ENCODE assay signal across 10 cellular contexts in the genomic region with DNA sequence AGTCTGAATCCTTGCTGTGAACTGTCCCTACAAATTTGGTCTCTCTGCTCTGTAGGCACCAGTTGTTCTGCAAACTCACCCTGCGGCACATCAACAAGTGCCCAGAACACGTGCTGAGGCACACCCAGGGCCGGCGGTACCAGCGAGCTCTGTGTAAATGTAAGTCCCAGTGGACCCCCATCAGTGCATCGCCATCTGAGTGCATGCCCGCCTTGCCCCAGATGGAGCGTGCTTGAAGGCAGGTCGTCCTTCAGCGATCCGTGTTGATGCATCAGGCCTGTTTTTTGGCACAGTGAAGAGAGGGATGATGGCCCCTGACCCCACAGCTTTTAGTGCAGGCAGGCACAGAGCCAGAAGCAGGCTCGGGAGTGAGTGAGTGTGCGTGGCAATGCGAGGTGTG. TPM values are rescaled to one million over a fixed set of nuclear protein-coding genes. Genes with fewer than 3 reads are reported as not detected.
A peak's percentile ranks its signal among the peaks of the same experiment; 100 is the strongest.
DNase-seq lines count a peak whose midpoint lies in the region; ATAC-seq and TF ChIP-seq lines count a peak whose summit lies in the region.
"Had no signal": no experiment of that assay in that cellular context is flagged by ENCODE, and none has a peak within 500 bp of the region (broad histone marks: within the 10 kb centered on the region; RNA-seq: fewer than 3 reads in every experiment).

No MANE protein-coding gene starts in this region.

- POLR2A ChIA-PET in CD4-positive, alpha-beta memory T cell (lab: Charles Lee; ENCODE audit: partially characterized antibody): interaction anchor here (2.2 to 18.1 kb wide), 4 partner anchors 10 to 59 kb away, joined by 12 to 437 read pairs (median 27); a partner anchor contains a TSS

- no peak for TF ChIP-seq CTCF in brain (conservative IDR thresholded peaks at IDR 0.05)
- TF ChIP-seq CTCF in natural killer cell (IDR thresholded peaks at IDR 0.05): no peak

- H3K36me3 Mint-ChIP-seq in CD4-positive, alpha-beta memory T cell: peaks cover 12 to 44% of the 10 kb centered on the region in 2 donors
- H3K36me3 Mint-ChIP-seq in brain (peaks cover 23% of the 10 kb centered on the region), natural killer cell (no peaks in the 10 kb centered on the region)

- peak overlapping the region; percentile 1 for H3K27ac ChIP-seq in CD4-positive, alpha-beta memory T cell (ENCODE audit: low read depth, low read length)
- no peak overlapping the region for H3K27ac ChIP-seq in SJCRH30

- DNase-seq in CD4-positive, alpha-beta memory T cell: no peak
- no peak for DNase-seq in Jurkat, Clone E6-1 (ENCODE audit: low read depth, low spot score)
- DNase-seq in natural killer cell (no peak), SJCRH30 (no peak), D341Med (ENCODE audit: low spot score) (no peak), globus pallidus (ENCODE audit: low spot score) (no peak)
- DNase-seq: NCI-H1694, SHP77 had no signal

- intact Hi-C loops in CD4-positive, alpha-beta memory T cell (cut with micrococcal nuclease): loop anchor here (2.0 to 5.0 kb wide), 2 partner anchors 21 to 120 kb away; a partner anchor contains a TSS
- intact Hi-C loops in natural killer cell (cut with micrococcal nuclease): loop anchor here (2.0 kb wide), 1 partner anchor 13 kb away; no protein-coding TSS in a partner anchor

- H3K4me1 ChIP-seq in CD4-positive, alpha-beta memory T cell (ENCODE audit: insufficient read depth, low read length): peaks cover 33% of the 10 kb centered on the region
- peaks cover 28% of the 10 kb centered on the region for H3K4me1 ChIP-seq in SJCRH30

- CTCF ChIA-PET in CD4-positive, alpha-beta memory T cell (lab: Charles Lee; ENCODE audit: partially characterized antibody): interaction anchor here (0.9 to 3.9 kb wide), 7 partner anchors 9 to 171 kb away, joined by 3 to 51 read pairs (median 5); a partner anchor contains a TSS

- peaks cover 14 to 44% (median 30%) of the 10 kb centered on the region in 4 donors for H3K4me1 Mint-ChIP-seq in CD4-positive, alpha-beta memory T cell
- peaks cover 46% of the 10 kb centered on the region for H3K4me1 Mint-ChIP-seq in brain
- H3K4me1 Mint-ChIP-seq in natural killer cell: peaks cover 22 to 40% of the 10 kb centered on the region in 2 donors

- H3K36me3 ChIP-seq in CD4-positive, alpha-beta memory T cell (ENCODE audit: insufficient read depth, low read length): peaks cover 43% of the 10 kb centered on the region
- H3K36me3 ChIP-seq in SJCRH30: peaks cover 25% of the 10 kb centered on the region

- H3K4me3 Mint-ChIP-seq in CD4-positive, alpha-beta memory T cell: peak overlapping the region; percentile 64 to 89 (median 79)
- H3K4me3 Mint-ChIP-seq in brain: peak overlapping the region; percentile 81 to 85 (median 83)
- peak overlapping the region; percentile 87 for H3K4me3 Mint-ChIP-seq in natural killer cell

- no peaks in the 10 kb centered on the region for H3K27me3 Mint-ChIP-seq in CD4-positive, alpha-beta memory T cell
- H3K27me3 Mint-ChIP-seq in brain (no peaks in the 10 kb centered on the region), natural killer cell (ENCODE audit: low read depth in 2 of 2) (no peaks in the 10 kb centered on the region)

- peaks cover 0 to 2% (median 0%) of the 10 kb centered on the region in 8 donors for H3K9me3 Mint-ChIP-seq in CD4-positive, alpha-beta memory T cell
- no peaks in the 10 kb centered on the region for H3K9me3 Mint-ChIP-seq in brain
- H3K9me3 Mint-ChIP-seq in natural killer cell: no peaks in the 10 kb centered on the region

- H3K9me3 ChIP-seq in CD4-positive, alpha-beta memory T cell (ENCODE audit: control insufficient read depth in 1 of 2, low read length in 2 of 2): no peaks in the 10 kb centered on the region
- H3K9me3 ChIP-seq in SJCRH30 (replicated peaks): no peaks in the 10 kb centered on the region

- H3K27ac Mint-ChIP-seq in CD4-positive, alpha-beta memory T cell: peak overlapping the region in 6 of 7 donors; percentile 77 to 92 (median 90)
- H3K27ac Mint-ChIP-seq in brain (peak overlapping the region in 3 of 5 experiments; percentile 48 to 84 (median 66)), natural killer cell (peak overlapping the region; percentile 77 to 87)

- ATAC-seq in natural killer cell (no peak), GM21737 (IDR thresholded peaks at IDR 0.05; ENCODE audit: unreplicated experiment) (no peak)

- H3K27me3 ChIP-seq in CD4-positive, alpha-beta memory T cell (ENCODE audit: insufficient read depth, low read length): no peaks in the 10 kb centered on the region
- no peaks in the 10 kb centered on the region for H3K27me3 ChIP-seq in SJCRH30

- no peak overlapping the region for H3K4me3 ChIP-seq in CD4-positive, alpha-beta memory T cell (ENCODE audit: low read length in 2 of 2)
- peak overlapping the region; percentile 77 for H3K4me3 ChIP-seq in Jurkat, Clone E6-1 (ENCODE audit: low read length)
- no peak overlapping the region for H3K4me3 ChIP-seq in SJCRH30

RNA-seq across cellular contexts. Expression of a gene that starts 1.3 kb away (rescaled TPM):
- total RNA-seq in CD4-positive, alpha-beta memory T cell: 10 to 100 TPM; 19.5 to 19.8 TPM
- polyA plus RNA-seq in CD4-positive, alpha-beta memory T cell: 10 to 100 TPM; 29.7 to 46.7 TPM
- 71.4 TPM for polyA plus RNA-seq in Jurkat, Clone E6-1 (2012; ENCODE audit: insufficient read depth, insufficient read length)
- 75.0 TPM for polyA plus RNA-seq in brain (ENCODE audit: insufficient read depth, low read depth, low replicate concordance)
- total RNA-seq in natural killer cell: 10 to 100 TPM; 14.3 to 14.9 (median 14.7) TPM
- 34.7 and 36.2 TPM in 2 replicates for total RNA-seq in SJCRH30 (2014; rRNA removed; shearing (Covaris generic))

RNA-seq across cellular contexts. Expression of a gene that starts 1.4 kb away (rescaled TPM):
- total RNA-seq in CD4-positive, alpha-beta memory T cell: 10 to 100 TPM; 54.3 to 61.1 TPM
- 100 to 1,000 TPM; 105 to 114 TPM for polyA plus RNA-seq in CD4-positive, alpha-beta memory T cell
- polyA plus RNA-seq in Jurkat, Clone E6-1 (2012; ENCODE audit: insufficient read depth, insufficient read length): 68.0 TPM
- 104 TPM for polyA plus RNA-seq in brain (ENCODE audit: insufficient read depth, low read depth, low replicate concordance)
- 10 to 100 TPM; 35.6 to 44.4 (median 37.2) TPM for total RNA-seq in natural killer cell
- 19.0 and 19.3 TPM in 2 replicates for total RNA-seq in SJCRH30 (2014; rRNA removed; shearing (Covaris generic))

RNA-seq across cellular contexts. Expression of a gene that starts 9.6 kb away (rescaled TPM):
- 1,000 to 10,000 TPM; 2,104 to 2,268 TPM for total RNA-seq in CD4-positive, alpha-beta memory T cell
- 1,000 to 10,000 TPM in 1 of 2 donors, 100 to 1,000 TPM in 1; 794 to 1,144 TPM for polyA plus RNA-seq in CD4-positive, alpha-beta memory T cell
- 3,453 TPM for polyA plus RNA-seq in Jurkat, Clone E6-1 (2012; ENCODE audit: insufficient read depth, insufficient read length)
- 5,503 TPM for polyA plus RNA-seq in brain (ENCODE audit: insufficient read depth, low read depth, low replicate concordance)
- total RNA-seq in natural killer cell: 1,000 to 10,000 TPM; 1,409 to 1,616 (median 1,600) TPM
- total RNA-seq in SJCRH30 (2014; rRNA removed; shearing (Covaris generic)): 3,575 and 3,860 TPM in 2 replicates

RNA-seq across cellular contexts. Expression of a gene that starts 9.7 kb away (rescaled TPM):
- total RNA-seq in CD4-positive, alpha-beta memory T cell: 10 to 100 TPM; 40.2 to 42.8 TPM
- 10 to 100 TPM in 1 of 2 donors, 1 to 10 TPM in 1; 8.1 to 16.0 TPM for polyA plus RNA-seq in CD4-positive, alpha-beta memory T cell
- 35.3 TPM for polyA plus RNA-seq in Jurkat, Clone E6-1 (2012; ENCODE audit: insufficient read depth, insufficient read length)
- polyA plus RNA-seq in brain (ENCODE audit: insufficient read depth, low read depth, low replicate concordance): 37.7 TPM
- total RNA-seq in natural killer cell: 10 to 100 TPM; 23.8 to 37.0 (median 28.1) TPM
- total RNA-seq in SJCRH30 (2014; rRNA removed; shearing (Covaris generic)): 60.2 and 71.8 TPM in 2 replicates

RNA-seq across cellular contexts. Expression of a gene that starts 18.2 kb away (rescaled TPM):
- total RNA-seq in CD4-positive, alpha-beta memory T cell: 100 to 1,000 TPM; 103 to 110 TPM
- polyA plus RNA-seq in CD4-positive, alpha-beta memory T cell: 100 to 1,000 TPM; 156 to 264 TPM
- polyA plus RNA-seq in Jurkat, Clone E6-1 (2012; ENCODE audit: insufficient read depth, insufficient read length): 156 TPM
- 128 TPM for polyA plus RNA-seq in brain (ENCODE audit: insufficient read depth, low read depth, low replicate concordance)
- 100 to 1,000 TPM; 111 to 135 (median 114) TPM for total RNA-seq in natural killer cell
- 232 and 233 TPM in 2 replicates for total RNA-seq in SJCRH30 (2014; rRNA removed; shearing (Covaris generic))
